In the genomic region with DNA sequence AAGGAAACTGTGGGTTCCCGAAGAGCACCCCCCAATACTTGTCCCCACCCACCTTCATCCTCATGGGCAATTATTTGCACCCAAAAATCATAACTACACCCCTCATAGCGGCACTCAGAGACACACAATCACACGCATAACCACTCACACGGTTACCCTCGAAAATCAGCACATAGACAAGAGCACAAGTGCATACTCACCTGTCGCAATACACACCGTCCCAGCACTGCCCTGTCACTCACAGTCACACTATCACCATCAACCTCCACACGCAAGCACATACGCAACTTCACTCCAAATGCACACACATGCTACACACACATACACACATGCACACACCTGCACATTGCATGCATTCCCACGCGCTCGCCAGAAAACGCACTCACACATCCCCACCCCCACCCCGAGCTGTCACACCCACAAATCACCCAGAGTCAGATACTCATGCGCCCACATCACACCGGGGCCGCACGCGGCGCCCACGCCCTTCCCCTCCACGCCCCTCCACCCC, we compare ENCODE assay signal across 1 cellular context.
TF ChIP-seq lines count a peak whose summit lies in the region.

No MANE protein-coding gene starts in this region.

TF ChIP-seq in GM23338, 12 proteins besides CTCF, POLR2A, EP300 and RAD21 (continued from another document):
- TF ChIP-seq CREB1 (CRISPR knock-in tag; IDR thresholded peaks at IDR 0.05; ENCODE audit: low read depth) = no peak
- TF ChIP-seq EZH2 (IDR thresholded peaks at IDR 0.05; ENCODE audit: low read depth, unreplicated experiment) = no peak
- no peak for TF ChIP-seq POLR2AphosphoS5 (IDR thresholded peaks at IDR 0.05; ENCODE audit: low read depth)
- no peak for TF ChIP-seq ZNF114 (CRISPR knock-in tag; IDR thresholded peaks at IDR 0.05)
- TF ChIP-seq, protein P1, sequence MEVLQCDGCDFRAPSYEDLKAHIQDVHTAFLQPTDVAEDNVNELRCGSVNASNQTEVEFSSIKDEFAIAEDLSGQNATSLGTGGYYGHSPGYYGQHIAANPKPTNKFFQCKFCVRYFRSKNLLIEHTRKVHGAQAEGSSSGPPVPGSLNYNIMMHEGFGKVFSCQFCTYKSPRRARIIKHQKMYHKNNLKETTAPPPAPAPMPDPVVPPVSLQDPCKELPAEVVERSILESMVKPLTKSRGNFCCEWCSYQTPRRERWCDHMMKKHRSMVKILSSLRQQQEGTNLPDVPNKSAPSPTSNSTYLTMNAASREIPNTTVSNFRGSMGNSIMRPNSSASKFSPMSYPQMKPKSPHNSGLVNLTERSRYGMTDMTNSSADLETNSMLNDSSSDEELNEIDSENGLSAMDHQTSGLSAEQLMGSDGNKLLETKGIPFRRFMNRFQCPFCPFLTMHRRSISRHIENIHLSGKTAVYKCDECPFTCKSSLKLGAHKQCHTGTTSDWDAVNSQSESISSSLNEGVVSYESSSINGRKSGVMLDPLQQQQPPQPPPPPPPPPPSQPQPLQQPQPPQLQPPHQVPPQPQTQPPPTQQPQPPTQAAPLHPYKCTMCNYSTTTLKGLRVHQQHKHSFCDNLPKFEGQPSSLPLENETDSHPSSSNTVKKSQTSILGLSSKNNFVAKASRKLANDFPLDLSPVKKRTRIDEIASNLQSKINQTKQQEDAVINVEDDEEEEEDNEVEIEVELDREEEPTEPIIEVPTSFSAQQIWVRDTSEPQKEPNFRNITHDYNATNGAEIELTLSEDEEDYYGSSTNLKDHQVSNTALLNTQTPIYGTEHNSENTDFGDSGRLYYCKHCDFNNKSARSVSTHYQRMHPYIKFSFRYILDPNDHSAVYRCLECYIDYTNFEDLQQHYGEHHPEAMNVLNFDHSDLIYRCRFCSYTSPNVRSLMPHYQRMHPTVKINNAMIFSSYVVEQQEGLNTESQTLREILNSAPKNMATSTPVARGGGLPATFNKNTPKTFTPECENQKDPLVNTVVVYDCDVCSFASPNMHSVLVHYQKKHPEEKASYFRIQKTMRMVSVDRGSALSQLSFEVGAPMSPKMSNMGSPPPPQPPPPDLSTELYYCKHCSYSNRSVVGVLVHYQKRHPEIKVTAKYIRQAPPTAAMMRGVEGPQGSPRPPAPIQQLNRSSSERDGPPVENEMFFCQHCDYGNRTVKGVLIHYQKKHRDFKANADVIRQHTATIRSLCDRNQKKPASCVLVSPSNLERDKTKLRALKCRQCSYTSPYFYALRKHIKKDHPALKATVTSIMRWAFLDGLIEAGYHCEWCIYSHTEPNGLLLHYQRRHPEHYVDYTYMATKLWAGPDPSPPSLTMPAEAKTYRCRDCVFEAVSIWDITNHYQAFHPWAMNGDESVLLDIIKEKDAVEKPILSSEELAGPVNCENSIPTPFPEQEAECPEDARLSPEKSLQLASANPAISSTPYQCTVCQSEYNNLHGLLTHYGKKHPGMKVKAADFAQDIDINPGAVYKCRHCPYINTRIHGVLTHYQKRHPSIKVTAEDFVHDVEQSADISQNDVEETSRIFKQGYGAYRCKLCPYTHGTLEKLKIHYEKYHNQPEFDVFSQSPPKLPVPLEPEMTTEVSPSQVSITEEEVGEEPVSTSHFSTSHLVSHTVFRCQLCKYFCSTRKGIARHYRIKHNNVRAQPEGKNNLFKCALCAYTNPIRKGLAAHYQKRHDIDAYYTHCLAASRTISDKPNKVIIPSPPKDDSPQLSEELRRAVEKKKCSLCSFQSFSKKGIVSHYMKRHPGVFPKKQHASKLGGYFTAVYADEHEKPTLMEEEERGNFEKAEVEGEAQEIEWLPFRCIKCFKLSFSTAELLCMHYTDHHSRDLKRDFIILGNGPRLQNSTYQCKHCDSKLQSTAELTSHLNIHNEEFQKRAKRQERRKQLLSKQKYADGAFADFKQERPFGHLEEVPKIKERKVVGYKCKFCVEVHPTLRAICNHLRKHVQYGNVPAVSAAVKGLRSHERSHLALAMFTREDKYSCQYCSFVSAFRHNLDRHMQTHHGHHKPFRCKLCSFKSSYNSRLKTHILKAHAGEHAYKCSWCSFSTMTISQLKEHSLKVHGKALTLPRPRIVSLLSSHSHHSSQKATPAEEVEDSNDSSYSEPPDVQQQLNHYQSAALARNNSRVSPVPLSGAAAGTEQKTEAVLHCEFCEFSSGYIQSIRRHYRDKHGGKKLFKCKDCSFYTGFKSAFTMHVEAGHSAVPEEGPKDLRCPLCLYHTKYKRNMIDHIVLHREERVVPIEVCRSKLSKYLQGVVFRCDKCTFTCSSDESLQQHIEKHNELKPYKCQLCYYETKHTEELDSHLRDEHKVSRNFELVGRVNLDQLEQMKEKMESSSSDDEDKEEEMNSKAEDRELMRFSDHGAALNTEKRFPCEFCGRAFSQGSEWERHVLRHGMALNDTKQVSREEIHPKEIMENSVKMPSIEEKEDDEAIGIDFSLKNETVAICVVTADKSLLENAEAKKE (CRISPR knock-in tag; IDR thresholded peaks at IDR 0.05) = no peak
- TF ChIP-seq, protein P2, sequence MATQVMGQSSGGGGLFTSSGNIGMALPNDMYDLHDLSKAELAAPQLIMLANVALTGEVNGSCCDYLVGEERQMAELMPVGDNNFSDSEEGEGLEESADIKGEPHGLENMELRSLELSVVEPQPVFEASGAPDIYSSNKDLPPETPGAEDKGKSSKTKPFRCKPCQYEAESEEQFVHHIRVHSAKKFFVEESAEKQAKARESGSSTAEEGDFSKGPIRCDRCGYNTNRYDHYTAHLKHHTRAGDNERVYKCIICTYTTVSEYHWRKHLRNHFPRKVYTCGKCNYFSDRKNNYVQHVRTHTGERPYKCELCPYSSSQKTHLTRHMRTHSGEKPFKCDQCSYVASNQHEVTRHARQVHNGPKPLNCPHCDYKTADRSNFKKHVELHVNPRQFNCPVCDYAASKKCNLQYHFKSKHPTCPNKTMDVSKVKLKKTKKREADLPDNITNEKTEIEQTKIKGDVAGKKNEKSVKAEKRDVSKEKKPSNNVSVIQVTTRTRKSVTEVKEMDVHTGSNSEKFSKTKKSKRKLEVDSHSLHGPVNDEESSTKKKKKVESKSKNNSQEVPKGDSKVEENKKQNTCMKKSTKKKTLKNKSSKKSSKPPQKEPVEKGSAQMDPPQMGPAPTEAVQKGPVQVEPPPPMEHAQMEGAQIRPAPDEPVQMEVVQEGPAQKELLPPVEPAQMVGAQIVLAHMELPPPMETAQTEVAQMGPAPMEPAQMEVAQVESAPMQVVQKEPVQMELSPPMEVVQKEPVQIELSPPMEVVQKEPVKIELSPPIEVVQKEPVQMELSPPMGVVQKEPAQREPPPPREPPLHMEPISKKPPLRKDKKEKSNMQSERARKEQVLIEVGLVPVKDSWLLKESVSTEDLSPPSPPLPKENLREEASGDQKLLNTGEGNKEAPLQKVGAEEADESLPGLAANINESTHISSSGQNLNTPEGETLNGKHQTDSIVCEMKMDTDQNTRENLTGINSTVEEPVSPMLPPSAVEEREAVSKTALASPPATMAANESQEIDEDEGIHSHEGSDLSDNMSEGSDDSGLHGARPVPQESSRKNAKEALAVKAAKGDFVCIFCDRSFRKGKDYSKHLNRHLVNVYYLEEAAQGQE (IDR thresholded peaks at IDR 0.05; ENCODE audit: unreplicated experiment) = no peak
- no peak for TF ChIP-seq STAT1 (IDR thresholded peaks at IDR 0.05; ENCODE audit: unreplicated experiment)
- TF ChIP-seq EZH2phosphoT487 (IDR thresholded peaks at IDR 0.05; ENCODE audit: unreplicated experiment) = no peak
- no peak for TF ChIP-seq JUNB (IDR thresholded peaks at IDR 0.05; ENCODE audit: unreplicated experiment)
